8 cellular contexts compared by ENCODE assay signal in the genomic region with DNA sequence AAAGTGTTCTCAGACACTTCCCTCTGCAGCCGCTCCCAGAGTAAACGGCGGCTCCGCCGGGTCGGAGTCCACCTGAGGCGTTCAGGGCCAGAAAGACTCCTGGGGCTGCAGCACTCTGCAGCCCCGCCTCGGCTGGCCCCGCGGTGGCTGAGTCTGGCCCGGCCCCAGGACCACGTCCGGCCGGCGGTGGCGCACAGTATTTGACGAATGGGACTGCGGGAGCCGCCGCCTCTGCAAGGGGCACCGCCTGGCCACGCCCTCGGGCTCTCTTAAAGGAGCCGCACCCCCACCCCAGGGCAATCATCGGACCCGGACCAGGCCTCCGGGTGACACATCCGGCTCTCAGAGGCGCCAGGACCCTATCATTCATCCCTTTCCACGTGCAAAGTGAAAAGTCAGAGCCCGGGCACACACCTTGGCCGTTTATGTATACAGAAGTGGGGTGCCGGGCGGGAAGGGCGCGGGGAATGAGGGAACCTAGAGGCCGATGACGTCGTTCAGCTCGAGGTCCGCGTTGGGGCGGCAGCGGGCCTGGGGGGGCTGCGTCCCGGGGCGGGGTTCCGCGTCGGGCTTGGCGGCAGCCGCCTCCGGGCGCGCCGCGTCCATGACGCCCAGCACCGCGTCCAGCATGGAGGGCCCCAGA. TPM values are rescaled to one million over a fixed set of nuclear protein-coding genes. Genes with fewer than 3 reads are reported as not detected.
A peak's percentile ranks its signal among the peaks of the same experiment; 100 is the strongest.
DNase-seq lines count a peak whose midpoint lies in the region; TF ChIP-seq lines count a peak whose summit lies in the region.

No MANE protein-coding gene starts in this region.

- H3K4me1 Mint-ChIP-seq in T-helper 1 cell treated with Interleukin-12 subunit alpha and Interleukin-12 subunit beta and Interleukin-4 antibody, amounts not matched to agents 30 μg/mL and 1 μg/mL, for 36 hours (ENCODE audit: low read depth): peaks cover 16% of the 10 kb centered on the region

- H3K36me3 Mint-ChIP-seq in T-helper 1 cell treated with Interleukin-12 subunit alpha and Interleukin-12 subunit beta and Interleukin-4 antibody, amounts not matched to agents 30 μg/mL and 1 μg/mL, for 36 hours (ENCODE audit: low read depth): peaks cover 6% of the 10 kb centered on the region

- DNase-seq in HCEC 1CT (peak; percentile 89), MG63 (peak; percentile 92), anterior cingulate cortex (lab: John Stamatoyannopoulos, UW) (peak in 56 of 58 donors; percentile 17 to 88 (median 76)), hepatic stellate cell (ENCODE audit: low spot score) (peak; percentile 88), NCI-H2107 (lab: John Stamatoyannopoulos, UW) (no peak)

- peaks cover 11% of the 10 kb centered on the region for H3K4me1 ChIP-seq in rectal smooth muscle tissue (ENCODE audit: control insufficient read depth, insufficient read depth, low read length)

- H3K9ac ChIP-seq in rectal smooth muscle tissue (ENCODE audit: low read length): no peak overlapping the region

- peak overlapping the region; percentile 68 for H3K4me3 ChIP-seq in GM12875 (ENCODE audit: low read depth, low read length)
- peak overlapping the region; percentile 61 for H3K4me3 ChIP-seq in MG63
- H3K4me3 ChIP-seq in rectal smooth muscle tissue (ENCODE audit: low read length): peak overlapping the region; percentile 56

- peak overlapping the region; percentile 92 for H3K27ac Mint-ChIP-seq in T-helper 1 cell treated with Interleukin-12 subunit alpha and Interleukin-12 subunit beta and Interleukin-4 antibody, amounts not matched to agents 30 μg/mL and 1 μg/mL, for 36 hours

- H3K27me3 ChIP-seq in MG63: no peaks in the 10 kb centered on the region
- no peaks in the 10 kb centered on the region for H3K27me3 ChIP-seq in rectal smooth muscle tissue (ENCODE audit: control insufficient read depth, insufficient read depth, low read length)

- peak overlapping the region; percentile 74 for H3K27ac ChIP-seq in rectal smooth muscle tissue (ENCODE audit: low read depth, low read length)

- no peaks in the 10 kb centered on the region for H3K9me3 ChIP-seq in MG63

- peaks cover 26% of the 10 kb centered on the region for H3K27me3 Mint-ChIP-seq in T-helper 1 cell treated with Interleukin-12 subunit alpha and Interleukin-12 subunit beta and Interleukin-4 antibody, amounts not matched to agents 30 μg/mL and 1 μg/mL, for 36 hours (ENCODE audit: low read depth)

- peaks cover 27% of the 10 kb centered on the region for H3K36me3 ChIP-seq in MG63
- H3K36me3 ChIP-seq in rectal smooth muscle tissue (ENCODE audit: control insufficient read depth, insufficient read depth, low read length): peaks cover 17% of the 10 kb centered on the region

- H3K4me3 Mint-ChIP-seq in T-helper 1 cell treated with Interleukin-12 subunit alpha and Interleukin-12 subunit beta and Interleukin-4 antibody, amounts not matched to agents 30 μg/mL and 1 μg/mL, for 36 hours: peak overlapping the region; percentile 85

- no peaks in the 10 kb centered on the region for H3K9me3 Mint-ChIP-seq in T-helper 1 cell treated with Interleukin-12 subunit alpha and Interleukin-12 subunit beta and Interleukin-4 antibody, amounts not matched to agents 30 μg/mL and 1 μg/mL, for 36 hours

- TF ChIP-seq CTCF in GM12875 (IDR thresholded peaks at IDR 0.05; ENCODE audit: borderline replicate concordance, insufficient read depth, low read depth, low read length): no peak

RNA-seq across cellular contexts. Expression of a gene that starts 1.2 kb away (rescaled TPM):
- total RNA-seq in MG63 (2014; rRNA removed; shearing (Covaris generic); ENCODE audit: low replicate concordance): 8.6 and 12.4 TPM in 2 replicates

RNA-seq across cellular contexts. Expression of a gene that starts 8.4 kb away (rescaled TPM):
- total RNA-seq in MG63 (2014; rRNA removed; shearing (Covaris generic); ENCODE audit: low replicate concordance): 4.1 and 10.1 TPM in 2 replicates

RNA-seq across cellular contexts. Expression of a gene that starts 15.7 kb away (rescaled TPM):
- total RNA-seq in MG63 (2014; rRNA removed; shearing (Covaris generic); ENCODE audit: low replicate concordance): 5.2 and 6.6 TPM in 2 replicates

RNA-seq across cellular contexts. Expression of a gene that starts 37.9 kb away (rescaled TPM):
- not detected in 2 replicates for total RNA-seq in MG63 (2014; rRNA removed; shearing (Covaris generic); ENCODE audit: low replicate concordance)

RNA-seq across cellular contexts. Expression of a gene that starts 49.5 kb away (rescaled TPM):
- total RNA-seq in MG63 (2014; rRNA removed; shearing (Covaris generic); ENCODE audit: low replicate concordance): not detected in 2 replicates
